In the genomic region with DNA sequence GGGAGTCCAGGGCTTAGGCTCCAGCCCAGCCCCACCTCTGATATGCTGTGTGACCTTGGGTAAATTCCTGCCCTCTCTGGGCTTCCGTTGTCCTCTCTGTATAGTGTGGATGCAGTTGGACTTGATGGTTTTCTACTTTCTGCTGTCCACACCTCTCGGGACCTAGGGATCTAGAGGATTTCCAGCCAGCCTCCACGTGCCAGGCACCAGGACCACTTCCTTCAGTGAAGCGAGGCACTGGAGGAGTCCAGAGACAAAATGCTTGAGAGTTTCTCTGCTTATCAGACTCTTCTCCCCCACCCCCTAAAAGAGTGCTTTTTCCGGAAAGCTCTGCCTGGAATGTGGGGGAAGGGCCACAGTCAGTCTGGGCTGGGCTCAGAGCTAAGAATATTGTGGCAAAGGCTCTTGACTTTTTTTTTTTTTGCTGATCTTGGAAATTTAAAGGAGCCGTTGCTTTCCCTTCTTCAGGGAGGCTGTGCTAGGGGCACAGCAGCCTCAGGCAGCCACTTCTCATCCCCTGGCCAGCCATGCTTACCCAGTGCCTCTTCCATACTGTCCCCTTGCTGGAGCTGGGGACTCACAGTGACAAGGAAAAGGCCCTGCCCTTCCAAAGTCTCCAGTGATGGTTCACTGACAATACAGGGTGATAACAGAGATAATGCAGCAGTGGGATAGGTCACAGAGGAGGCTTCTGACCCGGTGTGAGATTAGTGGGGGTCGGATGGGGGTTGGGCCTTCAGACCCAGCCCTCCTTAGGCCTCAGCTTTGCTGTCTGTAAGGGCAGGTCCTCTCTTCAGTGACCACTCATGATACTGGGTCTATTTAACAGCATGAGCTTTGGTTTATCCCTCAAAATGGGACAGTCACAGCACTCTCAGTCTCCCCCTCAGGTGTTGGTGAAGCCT, we compare ENCODE assay signal across 11 cellular contexts. TPM values are rescaled to one million over a fixed set of nuclear protein-coding genes. Genes with fewer than 3 reads are reported as not detected.
A peak's percentile ranks its signal among the peaks of the same experiment; 100 is the strongest.
DNase-seq lines count a peak whose midpoint lies in the region; ATAC-seq, FAIRE-seq and TF ChIP-seq lines count a peak whose summit lies in the region.
"Had no signal": no experiment of that assay in that cellular context is flagged by ENCODE, and none has a peak within 500 bp of the region (broad histone marks: within the 10 kb centered on the region; RNA-seq: fewer than 3 reads in every experiment).

No MANE protein-coding gene starts in this region.

- H3K9ac ChIP-seq in keratinocyte (ENCODE audit: control insufficient read depth, extremely low read depth, insufficient read depth, low read length) (no peak overlapping the region), subcutaneous abdominal adipose tissue (ENCODE audit: low read length in 5 of 5) (peak overlapping the region; percentile 31 to 98 (median 82))

- H3K36me3 ChIP-seq in keratinocyte (ENCODE audit: control insufficient read depth in 2 of 2, extremely low read depth in 1 of 2, insufficient read depth in 2 of 2, low read length in 2 of 2) (no peaks in the 10 kb centered on the region), subcutaneous abdominal adipose tissue (ENCODE audit: control insufficient read depth in 5 of 5, insufficient read depth in 5 of 5, low read length in 5 of 5) (peaks cover 0 to 2% (median under 1%) of the 10 kb centered on the region in 5 donors)

- no peaks in the 10 kb centered on the region for H4K20me1 ChIP-seq in keratinocyte (ENCODE audit: control insufficient read depth, extremely low read depth, insufficient read depth, low read length)

- no peak for FAIRE-seq in keratinocyte (lab: Jason Lieb, UNC)

- ATAC-seq in HG03442 (IDR thresholded peaks at IDR 0.05; ENCODE audit: unreplicated experiment) (no peak), HG02763 (IDR thresholded peaks at IDR 0.05; ENCODE audit: unreplicated experiment) (no peak)
- ATAC-seq: activated CD4-positive, alpha-beta T cell treated with anti-CD3 and anti-CD28 coated beads for 36 hours had no signal

- no peak overlapping the region for H3K4me3 ChIP-seq in keratinocyte (ENCODE audit: control insufficient read depth in 2 of 3, extremely low read depth in 1 of 3, insufficient read depth in 2 of 3, low read depth in 1 of 3, low read length in 3 of 3)
- H3K4me3 ChIP-seq in subcutaneous abdominal adipose tissue (ENCODE audit: low read depth in 1 of 5, low read length in 5 of 5), result peak overlapping the region; percentile 26 to 60 (median 53)

- H3K27ac ChIP-seq in keratinocyte (ENCODE audit: control insufficient read depth, insufficient read depth, low read length) (no peak overlapping the region), subcutaneous abdominal adipose tissue (ENCODE audit: low read depth, low read length) (peak overlapping the region; percentile 100)

- peak overlapping the region; percentile 8 for H2AFZ ChIP-seq in keratinocyte (ENCODE audit: control insufficient read depth, low read length)

- peaks cover 95% of the 10 kb centered on the region for H3K4me1 Mint-ChIP-seq in brain

- no peaks in the 10 kb centered on the region for H3K9me3 ChIP-seq in keratinocyte (ENCODE audit: control insufficient read depth, low read depth, low read length)
- H3K9me3 ChIP-seq in subcutaneous abdominal adipose tissue (ENCODE audit: control insufficient read depth in 5 of 5, low read length in 5 of 5), result no peaks in the 10 kb centered on the region

- H3K4me1 ChIP-seq in keratinocyte (ENCODE audit: control insufficient read depth, extremely low read depth, insufficient read depth, low read length) (peaks cover 38% of the 10 kb centered on the region), subcutaneous abdominal adipose tissue (ENCODE audit: control insufficient read depth in 5 of 5, insufficient read depth in 5 of 5, low read length in 5 of 5) (peaks cover 34 to 94% (median 91%) of the 10 kb centered on the region in 5 donors)

- H3K27me3 ChIP-seq in keratinocyte (ENCODE audit: control insufficient read depth, extremely low read depth, insufficient read depth, low read length) (no peaks in the 10 kb centered on the region), subcutaneous abdominal adipose tissue (ENCODE audit: control insufficient read depth in 5 of 5, insufficient read depth in 4 of 5, low read length in 5 of 5) (no peaks in the 10 kb centered on the region)

- H3K27me3 Mint-ChIP-seq in brain, result peaks cover 9% of the 10 kb centered on the region
- H3K27me3 Mint-ChIP-seq: activated CD4-positive, alpha-beta T cell treated with anti-CD3 and anti-CD28 coated beads for 36 hours had no signal

- H3K4me2 ChIP-seq in keratinocyte (ENCODE audit: control insufficient read depth, extremely low read depth, insufficient read depth, low read depth, low read length), result peak overlapping the region; percentile 50

- H3K36me3 Mint-ChIP-seq in brain, result no peaks in the 10 kb centered on the region

- TF ChIP-seq CTCF in brain (conservative IDR thresholded peaks at IDR 0.05) (no peak), keratinocyte (optimal IDR thresholded peaks at IDR 0.05 in 1 of 3, IDR thresholded peaks at IDR 0.05 in 1 of 3, conservative IDR thresholded peaks at IDR 0.05 in 1 of 3; ENCODE audit: extremely low read depth in 1 of 3, insufficient read depth in 2 of 3, low read length in 3 of 3) (no peak)

- DNase-seq in HCEC 1CT (peak; percentile 71), keratinocyte (ENCODE audit: low read depth, low spot score) (no peak), middle frontal gyrus (ENCODE audit: extremely low spot score, low spot score) (no peak), mesenteric fat pad (ENCODE audit: low spot score) (no peak)
- DNase-seq: activated CD4-positive, alpha-beta T cell treated with anti-CD3 and anti-CD28 coated beads for 36 hours; KG1; stimulated activated naive CD4-positive, alpha-beta T cell had no signal

- peak overlapping the region in 4 of 5 experiments; percentile 32 to 81 (median 54) for H3K4me3 Mint-ChIP-seq in brain
- H3K4me3 Mint-ChIP-seq: activated CD4-positive, alpha-beta T cell treated with anti-CD3 and anti-CD28 coated beads for 36 hours had no signal

- no peaks in the 10 kb centered on the region for H3K9me1 ChIP-seq in keratinocyte (ENCODE audit: control insufficient read depth, extremely low read depth, insufficient read depth, low read length)

- dilution Hi-C loops in keratinocyte (cut with MboI; ENCODE audit: extremely low pct_ligation_motif_present, low sequenced_read_pairs), result no loop called here

- peaks cover 20% of the 10 kb centered on the region for H3K79me2 ChIP-seq in keratinocyte (ENCODE audit: control insufficient read depth, insufficient read depth, low read length)

- peak overlapping the region; percentile 80 to 100 (median 90) for H3K27ac Mint-ChIP-seq in brain
- H3K27ac Mint-ChIP-seq: activated CD4-positive, alpha-beta T cell treated with anti-CD3 and anti-CD28 coated beads for 36 hours had no signal

- no peaks in the 10 kb centered on the region for H3K9me3 Mint-ChIP-seq in brain

RNA-seq across cellular contexts. Expression of gene SERPINH1, which starts 2.9 kb away (rescaled TPM):
- polyA plus RNA-seq in brain (ENCODE audit: insufficient read depth, low read depth, low replicate concordance) (53.2 TPM), keratinocyte (131 to 152 TPM (median 136 TPM) in 3 replicates)
- polyA plus RNA-seq in keratinocyte (2011; ENCODE audit: low read depth), result 21.2 TPM
- 55.7 and 96.8 TPM in 2 replicates for polyA plus RNA-seq in keratinocyte (2011; cell fraction: cytosol; rRNA removed)
- 222 and 300 TPM in 2 replicates for polyA plus RNA-seq in keratinocyte (2011; cell fraction: nucleus; rRNA removed)
- polyA plus RNA-seq in keratinocyte (2012; ENCODE audit: low replicate concordance), result 44.1 and 204 TPM in 2 replicates
- 94.3 to 326 TPM (median 110 TPM) in 3 replicates for polyA minus RNA-seq in keratinocyte
- 352 TPM for polyA minus RNA-seq in keratinocyte (2011; cell fraction: cytosol; rRNA and poly(A)+ RNA removed)
- polyA minus RNA-seq in keratinocyte (2011; cell fraction: nucleus; rRNA and poly(A)+ RNA removed), result 249 and 254 TPM in 2 replicates
- total RNA-seq in mesenteric fat pad, result 309 TPM

RNA-seq across cellular contexts. Expression of gene GDPD5, which starts 33.5 kb away (rescaled TPM):
- polyA plus RNA-seq in brain (ENCODE audit: insufficient read depth, low read depth, low replicate concordance) (18.9 TPM), keratinocyte (2.1 to 4.0 TPM (median 3.1 TPM) in 3 replicates)
- 0.45 TPM for polyA plus RNA-seq in keratinocyte (2011; ENCODE audit: low read depth)
- 1.7 and 2.9 TPM in 2 replicates for polyA plus RNA-seq in keratinocyte (2011; cell fraction: cytosol; rRNA removed)
- 9.3 and 14.4 TPM in 2 replicates for polyA plus RNA-seq in keratinocyte (2011; cell fraction: nucleus; rRNA removed)
- 0.83 and 6.4 TPM in 2 replicates for polyA plus RNA-seq in keratinocyte (2012; ENCODE audit: low replicate concordance)
- 5.0 to 24.4 TPM (median 6.7 TPM) in 3 replicates for polyA minus RNA-seq in keratinocyte
- 8.6 TPM for polyA minus RNA-seq in keratinocyte (2011; cell fraction: cytosol; rRNA and poly(A)+ RNA removed)
- 9.1 and 13.0 TPM in 2 replicates for polyA minus RNA-seq in keratinocyte (2011; cell fraction: nucleus; rRNA and poly(A)+ RNA removed)
- total RNA-seq in mesenteric fat pad, result 46.2 TPM

Comparison
In these comparisons a context has a peak if more than half of its experiments do, and no peak if none do; other contexts are left out.
1. H3K4me3 ChIP-seq: peak in subcutaneous abdominal adipose tissue (5 of 5); none in keratinocyte (0 of 3).